In genomic region chr1:32335951-32336867, GRCh38 we compare ENCODE assay signal across 8 cellular contexts. TPM values are rescaled to one million over a fixed set of nuclear protein-coding genes. Genes with fewer than 3 reads are reported as not detected.
DNase-seq lines count a peak whose midpoint lies in the region; ATAC-seq and TF ChIP-seq lines count a peak whose summit lies in the region.

A gene with protein sequence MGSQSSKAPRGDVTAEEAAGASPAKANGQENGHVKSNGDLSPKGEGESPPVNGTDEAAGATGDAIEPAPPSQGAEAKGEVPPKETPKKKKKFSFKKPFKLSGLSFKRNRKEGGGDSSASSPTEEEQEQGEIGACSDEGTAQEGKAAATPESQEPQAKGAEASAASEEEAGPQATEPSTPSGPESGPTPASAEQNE (minus strand): TSS chr1:32336233. CDS start chr1:32336033, 200 bp downstream.

- no peak within 1 kb of the TSS for H2BK12ac ChIP-seq in trophoblast cell (ENCODE audit: low read length)

- CTCF ChIA-PET in Caco-2 (lab: Charles Lee) = interaction anchor here (0.5 to 0.8 kb wide), 2 partner anchors 14 to 107 kb away, joined by 3 to 9 read pairs; no protein-coding TSS in a partner anchor

- peak within 1 kb of the TSS; percentile 59 for H3K27ac Mint-ChIP-seq in Caco-2 (ENCODE audit: unreplicated experiment)
- peak within 1 kb of the TSS; percentile 13 for H3K27ac Mint-ChIP-seq in activated naive CD8-positive, alpha-beta T cell treated with anti-CD3 and anti-CD28 coated beads for 36 hours

- peak within 1 kb of the TSS; percentile 68 for H3K27ac ChIP-seq in SU-DHL-6 (ENCODE audit: low read depth, low read length)
- H3K27ac ChIP-seq in trophoblast cell (ENCODE audit: low read depth, low read length) = peak within 1 kb of the TSS; percentile 73
- H3K27ac ChIP-seq in transverse colon = peak within 1 kb of the TSS; percentile 84 to 91 (median 86)

- H3K36me3 Mint-ChIP-seq in Caco-2 (ENCODE audit: insufficient read depth, unreplicated experiment) = peaks cover 55% of the 10 kb centered on the region
- H3K36me3 Mint-ChIP-seq in activated naive CD8-positive, alpha-beta T cell treated with anti-CD3 and anti-CD28 coated beads for 36 hours = peaks cover 10% of the 10 kb centered on the region

- no TSS peak for BruUV-seq in Caco-2 (replicated peaks; lab: Mats Ljungman, UMichigan)

- peaks cover 21% of the 10 kb centered on the region for H3K4me1 Mint-ChIP-seq in Caco-2 (ENCODE audit: low read depth, unreplicated experiment)
- peaks cover 34% of the 10 kb centered on the region for H3K4me1 Mint-ChIP-seq in activated naive CD8-positive, alpha-beta T cell treated with anti-CD3 and anti-CD28 coated beads for 36 hours

- H3K36me3 ChIP-seq in Caco-2 (ENCODE audit: control insufficient read depth, insufficient read depth, low read length) = 0 out of 2 replicates have a peak, but pooled peaks cover 2% of the 10 kb centered on the region
- H3K36me3 ChIP-seq in MG63 = peaks cover 26% of the 10 kb centered on the region
- H3K36me3 ChIP-seq in SU-DHL-6 (ENCODE audit: low read length) = no peaks in the 10 kb centered on the region; the same call in 1 of the 2 replicates
- H3K36me3 ChIP-seq in trophoblast cell (ENCODE audit: control insufficient read depth in 1 of 2, insufficient read depth in 2 of 2, low read length in 2 of 2) = peaks cover 24 to 29% of the 10 kb centered on the region in 2 experiments
- H3K36me3 ChIP-seq in transverse colon = peaks cover 0 to 9% (median 4%) of the 10 kb centered on the region in 4 donors

- peak within 1 kb of the TSS; percentile 47 for H2BK120ac ChIP-seq in trophoblast cell (ENCODE audit: insufficient read depth, low read length, poor library complexity)

- no peak for TF ChIP-seq CTCF in Caco-2 (IDR thresholded peaks at IDR 0.05; ENCODE audit: insufficient read depth in 1 of 2, low read depth in 1 of 2, low read length in 1 of 2, severe bottlenecking in 1 of 2, unreplicated experiment in 1 of 2)
- no peak for TF ChIP-seq CTCF in SU-DHL-6 (IDR thresholded peaks at IDR 0.05; ENCODE audit: insufficient read depth, low read length, poor library complexity, severe bottlenecking)
- no peak for TF ChIP-seq CTCF in transverse colon (IDR thresholded peaks at IDR 0.05)

- H3K27me3 Mint-ChIP-seq in Caco-2 (ENCODE audit: insufficient read depth, unreplicated experiment) = no peaks in the 10 kb centered on the region
- no peaks in the 10 kb centered on the region for H3K27me3 Mint-ChIP-seq in activated naive CD8-positive, alpha-beta T cell treated with anti-CD3 and anti-CD28 coated beads for 36 hours

- peak within 1 kb of the TSS; percentile 55 for H4K12ac ChIP-seq in trophoblast cell (ENCODE audit: low read depth, low read length)

- no peak within 1 kb of the TSS for H3K23ac ChIP-seq in trophoblast cell (ENCODE audit: low read length)

- no peaks in the 10 kb centered on the region for H4K20me1 ChIP-seq in SU-DHL-6 (ENCODE audit: low read depth, low read length)

- no peaks in the 10 kb centered on the region for H3K9me2 ChIP-seq in SU-DHL-6 (replicated peaks; ENCODE audit: insufficient read depth, low read length)

- peak within 1 kb of the TSS; percentile 91 for H3K18ac ChIP-seq in trophoblast cell (ENCODE audit: low read length)

- H3K9me3 ChIP-seq in Caco-2 = no peaks in the 10 kb centered on the region
- no peaks in the 10 kb centered on the region for H3K9me3 ChIP-seq in MG63
- no peaks in the 10 kb centered on the region for H3K9me3 ChIP-seq in SU-DHL-6 (ENCODE audit: insufficient read depth, low read length)
- H3K9me3 ChIP-seq in trophoblast cell (ENCODE audit: insufficient read depth, low read depth, low read length) = no peaks in the 10 kb centered on the region
- H3K9me3 ChIP-seq in transverse colon = no peaks in the 10 kb centered on the region

- H3K4me1 ChIP-seq in Caco-2 (peaks cover 22% of the 10 kb centered on the region), trophoblast cell (ENCODE audit: control insufficient read depth in 1 of 2, insufficient read depth in 2 of 2, low read length in 2 of 2) (peaks cover 60 to 67% of the 10 kb centered on the region in 2 experiments), transverse colon (peaks cover 16 to 61% (median 43%) of the 10 kb centered on the region in 4 donors)

- WGBS in trophoblast cell (ENCODE audit: extremely low coverage, insufficient coverage, insufficient read length) = no CpG with 5 or more reads among the region's 88 CpGs
- 13% methylated on average over 51 of the region's 88 CpGs; no CpG with 5 or more reads in 1 of the 2 donors for WGBS in transverse colon (ENCODE audit: low coverage in 1 of 2), 2 donors

- H2AK5ac ChIP-seq in trophoblast cell (ENCODE audit: low read length) = peak within 1 kb of the TSS; percentile 83

- H3K9me3 Mint-ChIP-seq in Caco-2 (ENCODE audit: unreplicated experiment) = no peaks in the 10 kb centered on the region
- H3K9me3 Mint-ChIP-seq in activated naive CD8-positive, alpha-beta T cell treated with anti-CD3 and anti-CD28 coated beads for 36 hours = no peaks in the 10 kb centered on the region

- H3K27me3 ChIP-seq in Caco-2 (replicated peaks; ENCODE audit: control insufficient read depth, insufficient read depth, low read length) = no peaks in the 10 kb centered on the region
- no peaks in the 10 kb centered on the region for H3K27me3 ChIP-seq in MG63
- no peaks in the 10 kb centered on the region for H3K27me3 ChIP-seq in SU-DHL-6 (ENCODE audit: low read length)
- no peaks in the 10 kb centered on the region for H3K27me3 ChIP-seq in trophoblast cell (ENCODE audit: insufficient read depth, low read length)
- H3K27me3 ChIP-seq in transverse colon = no peaks in the 10 kb centered on the region

- peaks cover 37% of the 10 kb centered on the region for H3F3A ChIP-seq in SU-DHL-6 (ENCODE audit: insufficient read depth)

- H3K4me2 ChIP-seq in SU-DHL-6 (ENCODE audit: low read depth, low read length, poor library complexity, severe bottlenecking) (peak within 1 kb of the TSS; percentile 62), trophoblast cell (ENCODE audit: low read length) (peak within 1 kb of the TSS; percentile 76)

- H3K79me2 ChIP-seq in SU-DHL-6 (ENCODE audit: insufficient read depth, low read length) = peaks cover 10% of the 10 kb centered on the region; the same call in 1 of the 2 replicates
- peaks cover 16% of the 10 kb centered on the region for H3K79me2 ChIP-seq in trophoblast cell (ENCODE audit: control insufficient read depth, insufficient read depth, low read length, poor library complexity)

- H3K4me3 ChIP-seq in Caco-2 (ENCODE audit: low read depth, low read length) (peak within 1 kb of the TSS; percentile 79), MG63 (peak within 1 kb of the TSS; percentile 59), SU-DHL-6 (ENCODE audit: insufficient read depth, low read length, poor library complexity, severe bottlenecking) (peak within 1 kb of the TSS; percentile 91), trophoblast cell (ENCODE audit: low read depth, low read length) (peak within 1 kb of the TSS; percentile 96), transverse colon (peak within 1 kb of the TSS; percentile 87 to 93 (median 90))

- DNase-seq in Caco-2 (peak; percentile 70 to 84), MG63 (peak; percentile 68), cardiac septum (ENCODE audit: low spot score) (peak; percentile 93), trophoblast cell (peak; percentile 56 to 78), transverse colon (peak; percentile 88)
- DNase-seq in activated naive CD8-positive, alpha-beta T cell treated with anti-CD3 and anti-CD28 coated beads for 36 hours = peak; percentile 86

- peak within 1 kb of the TSS; percentile 83 for H3K4me3 Mint-ChIP-seq in Caco-2 (ENCODE audit: unreplicated experiment)
- peak within 1 kb of the TSS; percentile 86 for H3K4me3 Mint-ChIP-seq in activated naive CD8-positive, alpha-beta T cell treated with anti-CD3 and anti-CD28 coated beads for 36 hours

- peak within 1 kb of the TSS; percentile 78 for H4K8ac ChIP-seq in trophoblast cell (ENCODE audit: low read depth, low read length)

- intact Hi-C loops in Caco-2 (cut with micrococcal nuclease; ENCODE audit: unreplicated experiment) (no loop called here), cardiac septum (cut with DNase I) (loop anchor here (1.0 to 2.0 kb wide), 2 partner anchors 26 to 59 kb away; partner anchors contain the start of genes BSDC1, FAM229A and TSSK3), transverse colon (cut with DNase I; ENCODE audit: low total_unique reads) (no loop called here)

- peak within 1 kb of the TSS; percentile 87 for H2BK5ac ChIP-seq in trophoblast cell (ENCODE audit: low read depth, low read length, poor library complexity)

- peak within 1 kb of the TSS; percentile 95 for H4K91ac ChIP-seq in trophoblast cell (ENCODE audit: low read depth, low read length)

- peaks cover 33% of the 10 kb centered on the region for H3K79me1 ChIP-seq in trophoblast cell (ENCODE audit: low read length)

- peak within 1 kb of the TSS; percentile 66 for H3K9ac ChIP-seq in SU-DHL-6 (ENCODE audit: low read length)
- peak within 1 kb of the TSS; percentile 96 for H3K9ac ChIP-seq in trophoblast cell (ENCODE audit: low read length)

- H2AFZ ChIP-seq in SU-DHL-6 (ENCODE audit: low read depth, low read length, severe bottlenecking) (no peak within 1 kb of the TSS), trophoblast cell (ENCODE audit: insufficient read depth, low read length, poor library complexity) (no peak within 1 kb of the TSS)

- POLR2A ChIA-PET in Caco-2 (lab: Charles Lee) = interaction anchor here (0.5 to 1.7 kb wide), 15 partner anchors 9 to 315 kb away, joined by 3 to 17 read pairs (median 6); partner anchors contain the start of genes BSDC1, HDAC1 and RBBP4

- TF ChIP-seq POLR2A in transverse colon (IDR thresholded peaks at IDR 0.05) = peak; percentile 89

- TF ChIP-seq EP300 in transverse colon (IDR thresholded peaks at IDR 0.05; ENCODE audit: low read depth) = no peak

- in situ Hi-C loops in transverse colon (cut with MboI; ENCODE audit: low pct_ligation_motif_present in 1 of 4, low pct_unique_long_range_greater_than_20kb in 1 of 4, low sequenced_read_pairs in 3 of 4) = no loop called here

- peak within 1 kb of the TSS; percentile 97 for H3K14ac ChIP-seq in trophoblast cell (ENCODE audit: low read length)

- ATAC-seq in GM21526 (IDR thresholded peaks at IDR 0.05; ENCODE audit: low FRiP score, unreplicated experiment) = peak; percentile 44

- H3K4ac ChIP-seq in trophoblast cell (ENCODE audit: low read depth, low read length) = peak within 1 kb of the TSS; percentile 93

RNA-seq across cellular contexts. Expression of the gene that starts here (rescaled TPM):
- total RNA-seq in Caco-2 (2022) (150 and 159 TPM in 2 replicates), cardiac septum (12.0 TPM), transverse colon (10 to 100 TPM; 40.0 to 62.8 (median 53.0) TPM)
- total RNA-seq in MG63 (2014; rRNA removed; shearing (Covaris generic); ENCODE audit: low replicate concordance) = 12.6 and 19.1 TPM in 2 replicates
- 10 to 100 TPM; 26.4 to 26.7 TPM for total RNA-seq in activated naive CD8-positive, alpha-beta T cell treated with anti-CD3 and anti-CD28 coated beads for 36 hours
- 437 and 455 TPM in 2 replicates for polyA plus RNA-seq in trophoblast cell (2013)

Comparison
In these comparisons a context has a peak if more than half of its experiments do, and no peak if none do; other contexts are left out.
1. Peak in every context shown above with its lines: DNase-seq, ATAC-seq, H3K4me3 ChIP-seq and H3K27ac ChIP-seq.